8 cellular contexts compared by ENCODE assay signal in genomic region chr12:53180931-53181645, GRCh38. TPM values are rescaled to one million over a fixed set of nuclear protein-coding genes. Genes with fewer than 3 reads are reported as not detected.
DNase-seq lines count a peak whose midpoint lies in the region; ATAC-seq and TF ChIP-seq lines count a peak whose summit lies in the region.

No MANE protein-coding gene starts in this region.

- H3K4me2 ChIP-seq in KMS-11 = peak overlapping the region; percentile 80

- H3K36me3 ChIP-seq in ES-I3 (ENCODE audit: insufficient read depth, low read length) (no peaks in the 10 kb centered on the region; the same call in 1 of the 2 replicates), KMS-11 (ENCODE audit: insufficient read depth) (no peaks in the 10 kb centered on the region), adipocyte (ENCODE audit: control insufficient read depth, insufficient read depth, low read length, severe bottlenecking) (peaks cover 36% of the 10 kb centered on the region), heart left ventricle (peaks cover 0 to 46% (median 42%) of the 10 kb centered on the region in 9 donors), uterus (no peaks in the 10 kb centered on the region)

- WGBS in heart left ventricle, 4 donors = 1 to 2% (median 1%) methylated on average over 28 to 57 of the region's 57 CpGs

- peak; percentile 46 for ATAC-seq in GM21825 (IDR thresholded peaks at IDR 0.05; ENCODE audit: unreplicated experiment)
- peak; percentile 16 to 87 (median 78) for ATAC-seq in heart left ventricle

- H3K4me3 ChIP-seq in KMS-11 (IDR thresholded peaks at IDR 0.05; ENCODE audit: insufficient read depth, low read depth, low read length) (peak overlapping the region; percentile 66), adipocyte (ENCODE audit: low read length) (peak overlapping the region; percentile 88), heart left ventricle (peak overlapping the region; percentile 61 to 92 (median 78)), uterus (peak overlapping the region; percentile 75 to 89)

- H3K4me1 ChIP-seq in ES-I3 (ENCODE audit: insufficient read depth, low read length) = peaks cover 4% of the 10 kb centered on the region; the same call in 1 of the 2 replicates
- H3K4me1 ChIP-seq in KMS-11 (ENCODE audit: low read depth, poor library complexity, severe bottlenecking) = peaks cover 62% of the 10 kb centered on the region
- peaks cover 42% of the 10 kb centered on the region for H3K4me1 ChIP-seq in adipocyte (ENCODE audit: control insufficient read depth, insufficient read depth, low read length)
- H3K4me1 ChIP-seq in heart left ventricle = peaks cover 13 to 49% (median 35%) of the 10 kb centered on the region in 12 donors
- peaks cover 6 to 14% of the 10 kb centered on the region in 2 donors for H3K4me1 ChIP-seq in uterus

- H2AFZ ChIP-seq in KMS-11 (ENCODE audit: low read depth) = peak overlapping the region; percentile 43

- H3K9me3 ChIP-seq in ES-I3 (ENCODE audit: control insufficient read depth, insufficient read depth, low read length) (no peaks in the 10 kb centered on the region), adipocyte (ENCODE audit: control insufficient read depth, low read length) (no peaks in the 10 kb centered on the region), heart left ventricle (no peaks in the 10 kb centered on the region), uterus (no peaks in the 10 kb centered on the region)

- TF ChIP-seq POLR2A in heart left ventricle (IDR thresholded peaks at IDR 0.05) (no peak), uterus (IDR thresholded peaks at IDR 0.05) (no peak)

- DNase-seq in SK-MEL-5 (ENCODE audit: low read depth, low spot score) = peak; percentile 85
- DNase-seq in adipocyte (ENCODE audit: low read depth) = peak; percentile 87
- peak; percentile 80 to 90 (median 85) for DNase-seq in heart left ventricle
- peak; percentile 49 to 97 (median 74) for DNase-seq in posterior cingulate gyrus
- DNase-seq in uterus = peak; percentile 70 to 78

- intact Hi-C loops in heart left ventricle (cut with DNase I) = loop anchor here in 1 of 10 donors (2.0 kb wide), 1 partner anchor 40 kb away; no protein-coding TSS in a partner anchor
- intact Hi-C loops in posterior cingulate gyrus (cut with DNase I) = loop anchor here (5.0 kb wide), 1 partner anchor 114 kb away; no protein-coding TSS in a partner anchor
- intact Hi-C loops in uterus (cut with DNase I; ENCODE audit: low total_unique reads) = no loop called here

- TF ChIP-seq CTCF in KMS-11 (conservative IDR thresholded peaks at IDR 0.05; ENCODE audit: low read depth, low read length) (no peak; the same call in 1 of the 2 replicates), heart left ventricle (IDR thresholded peaks at IDR 0.05) (peak in 2 of 12 donors; percentile 27 to 49), uterus (IDR thresholded peaks at IDR 0.05) (peak in 1 of 4 experiments; percentile 11)

- H4K20me1 ChIP-seq in KMS-11 (ENCODE audit: insufficient read depth) = no peaks in the 10 kb centered on the region

- H3K9ac ChIP-seq in ES-I3 (ENCODE audit: low read depth, low read length) (peak overlapping the region; percentile 63), KMS-11 (peak overlapping the region; percentile 62), adipocyte (ENCODE audit: low read length) (peak overlapping the region; percentile 96)

- H3K27ac ChIP-seq in KMS-11 (peak overlapping the region; percentile 79), heart left ventricle (peak overlapping the region; percentile 86 to 98 (median 94)), uterus (peak overlapping the region; percentile 93 to 95)

- H3K27me3 ChIP-seq in KMS-11 (ENCODE audit: insufficient read depth, low read depth) (no peaks in the 10 kb centered on the region), adipocyte (replicated peaks; ENCODE audit: control insufficient read depth, insufficient read depth, low read length) (no peaks in the 10 kb centered on the region), heart left ventricle (no peaks in the 10 kb centered on the region), uterus (no peaks in the 10 kb centered on the region)

- in situ Hi-C loops in SK-MEL-5 (cut with HindIII; ENCODE audit: low pct_unique_long_range_greater_than_20kb, low sequenced_read_pairs) = no loop called here

- peaks cover 42% of the 10 kb centered on the region for H3K79me2 ChIP-seq in KMS-11 (ENCODE audit: insufficient read depth, low read depth)

RNA-seq across cellular contexts. Expression of gene CSAD, which starts 0.4 kb away (rescaled TPM):
- 1.7 and 6.1 TPM in 2 replicates for total RNA-seq in SK-MEL-5 (2014; rRNA removed; shearing (Covaris generic))
- polyA plus RNA-seq in SK-MEL-5 (2015; cell fraction: cytosol; rRNA removed) = 1.8 and 3.2 TPM in 2 replicates
- polyA plus RNA-seq in SK-MEL-5 (2015; cell fraction: nucleus; rRNA removed) = 135 and 157 TPM in 2 replicates
- 10 to 100 TPM in 4 of 9 donors, 1 to 10 TPM in 5; 4.3 to 14.8 (median 8.2) TPM for total RNA-seq in heart left ventricle
- polyA plus RNA-seq in heart left ventricle = 10 to 100 TPM in 1 of 2 donors, 1 to 10 TPM in 1; 4.6 to 26.5 TPM
- 10 to 100 TPM in 3 of 4 donors, 1 to 10 TPM in 1; 4.1 to 67.6 (median 42.6) TPM for total RNA-seq in uterus

RNA-seq across cellular contexts. Expression of gene ZNF740, which starts 0.6 kb away (rescaled TPM):
- total RNA-seq in SK-MEL-5 (2014; rRNA removed; shearing (Covaris generic)) = 11.7 and 16.6 TPM in 2 replicates
- 12.4 and 15.3 TPM in 2 replicates for polyA plus RNA-seq in SK-MEL-5 (2015; cell fraction: cytosol; rRNA removed)
- 87.2 and 91.0 TPM in 2 replicates for polyA plus RNA-seq in SK-MEL-5 (2015; cell fraction: nucleus; rRNA removed)
- total RNA-seq in heart left ventricle (10 to 100 TPM in 7 of 9 donors, 1 to 10 TPM in 2; 4.8 to 27.4 (median 18.7) TPM), uterus (10 to 100 TPM in 2 of 4 donors, 1 to 10 TPM in 2; 7.7 to 55.5 (median 25.9) TPM)
- 1 to 10 TPM; 6.1 to 6.7 TPM for polyA plus RNA-seq in heart left ventricle

RNA-seq across cellular contexts. Expression of gene ITGB7, which starts 26.0 kb away (rescaled TPM):
- 18.8 and 29.2 TPM in 2 replicates for total RNA-seq in SK-MEL-5 (2014; rRNA removed; shearing (Covaris generic))
- polyA plus RNA-seq in SK-MEL-5 (2015; cell fraction: cytosol; rRNA removed) = 16.3 and 18.5 TPM in 2 replicates
- polyA plus RNA-seq in SK-MEL-5 (2015; cell fraction: nucleus; rRNA removed) = 87.1 and 96.7 TPM in 2 replicates
- total RNA-seq in heart left ventricle (10 to 100 TPM in 1 of 9 donors, 1 to 10 TPM in 5, under 1 TPM in 3; 0.12 to 11.6 (median 1.4) TPM), uterus (1 to 10 TPM in 3 of 4 donors, not detected in 1; 2.0 to 3.8 (median 2.4) TPM)
- polyA plus RNA-seq in heart left ventricle = under 1 TPM; 0.50 to 0.75 TPM

RNA-seq across cellular contexts. Expression of gene RARG, which starts 50.9 kb away (rescaled TPM):
- total RNA-seq in SK-MEL-5 (2014; rRNA removed; shearing (Covaris generic)) = 5.6 and 7.0 TPM in 2 replicates
- polyA plus RNA-seq in SK-MEL-5 (2015; cell fraction: cytosol; rRNA removed) = 22.1 and 28.0 TPM in 2 replicates
- polyA plus RNA-seq in SK-MEL-5 (2015; cell fraction: nucleus; rRNA removed) = 14.9 and 19.2 TPM in 2 replicates
- total RNA-seq in heart left ventricle (10 to 100 TPM in 7 of 9 donors, 1 to 10 TPM in 2; 6.4 to 22.5 (median 16.0) TPM), uterus (10 to 100 TPM in 2 of 4 donors, 1 to 10 TPM in 2; 2.6 to 65.6 (median 28.9) TPM)
- polyA plus RNA-seq in heart left ventricle = 10 to 100 TPM in 1 of 2 donors, 1 to 10 TPM in 1; 7.4 to 10.2 TPM

Comparison
In these comparisons a context has a peak if more than half of its experiments do, and no peak if none do; other contexts are left out.
1. Peak in every context shown above with its lines: DNase-seq, ATAC-seq, H3K4me3 ChIP-seq and H3K27ac ChIP-seq.